ENCODE assay signal across 8 cellular contexts in the genomic region with DNA sequence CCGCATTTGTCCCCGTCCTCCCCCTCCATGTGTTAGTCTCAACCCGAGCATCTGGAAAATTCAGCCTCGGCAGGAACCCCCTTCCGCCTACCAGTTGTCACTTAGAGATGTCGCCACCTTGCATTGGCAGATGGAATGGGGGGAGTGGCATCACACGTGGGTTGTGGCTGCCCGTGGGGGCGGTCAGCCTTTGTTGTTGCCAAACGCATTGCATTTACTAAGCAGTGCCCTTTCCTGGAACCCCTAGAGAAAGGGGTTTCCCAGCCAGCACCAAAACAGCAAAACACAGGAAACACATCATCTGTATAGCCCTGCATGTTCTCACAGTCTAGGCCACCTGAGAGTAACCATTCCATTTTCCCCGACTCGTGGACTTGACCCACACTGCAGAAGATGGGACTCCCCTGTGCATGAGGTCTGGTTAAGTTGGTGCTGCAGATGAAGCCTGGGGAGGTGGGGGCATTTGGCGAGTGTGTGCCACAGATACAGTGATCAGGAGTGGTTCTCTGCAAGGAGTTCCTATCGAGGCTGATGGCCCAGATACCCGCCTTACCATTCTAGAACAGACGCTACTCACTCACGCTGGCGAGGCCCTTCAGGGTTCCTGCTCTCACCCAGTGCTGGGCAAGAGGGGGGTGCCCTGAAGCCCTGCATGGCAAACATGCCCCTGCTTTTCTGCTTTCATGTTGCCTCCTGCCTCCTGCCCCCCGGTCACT. TPM values are rescaled to one million over a fixed set of nuclear protein-coding genes. Genes with fewer than 3 reads are reported as not detected.
DNase-seq lines count a peak whose midpoint lies in the region; ATAC-seq and TF ChIP-seq lines count a peak whose summit lies in the region.

No MANE protein-coding gene starts in this region.

- no peaks in the 10 kb centered on the region for H3K27me3 ChIP-seq in breast epithelium

- ATAC-seq in T-helper 17 cell (peak; percentile 87), HG02852 (IDR thresholded peaks at IDR 0.05; ENCODE audit: unreplicated experiment) (no peak), GM18858 (IDR thresholded peaks at IDR 0.05; ENCODE audit: unreplicated experiment) (no peak)
- ATAC-seq in stimulated activated naive CD8-positive, alpha-beta T cell treated with anti-CD3 and anti-CD28 coated beads, Interleukin-15, amount 100 ng/mL, for 72 hours, result peak; percentile 95

- peak; percentile 49 to 80 (median 73) for DNase-seq in T-helper 17 cell
- peak; percentile 94 for DNase-seq in activated gamma-delta T cell treated with anti-CD3 and anti-CD28 coated beads, Interleukin-2, amount 50 U/mL, for 16 hours (ENCODE audit: low read depth)
- DNase-seq in nephron progenitor cell, result no peak
- DNase-seq in stimulated activated naive CD8-positive, alpha-beta T cell treated with anti-CD3 and anti-CD28 coated beads, Interleukin-15, amount 100 ng/mL, for 72 hours, result peak; percentile 91 to 97
- no peak for DNase-seq in glomerular visceral epithelial cell (ENCODE audit: extremely low spot score)
- DNase-seq in breast epithelium (ENCODE audit: low spot score in 2 of 2), result no peak

- H3K9me3 Mint-ChIP-seq in nephron progenitor cell, result no peaks in the 10 kb centered on the region
- no peaks in the 10 kb centered on the region for H3K9me3 Mint-ChIP-seq in stimulated activated naive CD8-positive, alpha-beta T cell treated with anti-CD3 and anti-CD28 coated beads, Interleukin-15, amount 100 ng/mL, for 72 hours

- H3K4me1 Mint-ChIP-seq in T-helper 17 cell (peaks cover 20% of the 10 kb centered on the region), nephron progenitor cell (peaks cover 18% of the 10 kb centered on the region)
- H3K4me1 Mint-ChIP-seq in stimulated activated naive CD8-positive, alpha-beta T cell treated with anti-CD3 and anti-CD28 coated beads, Interleukin-15, amount 100 ng/mL, for 72 hours, result peaks cover 61% of the 10 kb centered on the region

- H3K4me3 Mint-ChIP-seq in T-helper 17 cell (peak overlapping the region; percentile 90), nephron progenitor cell (no peak overlapping the region)
- peak overlapping the region; percentile 78 to 87 for H3K4me3 Mint-ChIP-seq in stimulated activated naive CD8-positive, alpha-beta T cell treated with anti-CD3 and anti-CD28 coated beads, Interleukin-15, amount 100 ng/mL, for 72 hours

- H3K27me3 Mint-ChIP-seq in T-helper 17 cell, result no peaks in the 10 kb centered on the region
- H3K27me3 Mint-ChIP-seq in nephron progenitor cell (ENCODE audit: low read depth, poor library complexity), result no peaks in the 10 kb centered on the region
- H3K27me3 Mint-ChIP-seq in stimulated activated naive CD8-positive, alpha-beta T cell treated with anti-CD3 and anti-CD28 coated beads, Interleukin-15, amount 100 ng/mL, for 72 hours, result no peaks in the 10 kb centered on the region

- intact Hi-C loops in breast epithelium (cut with DNase I; ENCODE audit: low total_unique reads), result no loop called here

- H3K9me3 ChIP-seq in T-helper 17 cell (ENCODE audit: control insufficient read depth, low read length, poor library complexity, severe bottlenecking), result no peaks in the 10 kb centered on the region
- H3K9me3 ChIP-seq in breast epithelium, result no peaks in the 10 kb centered on the region

- no peak for TF ChIP-seq POLR2A in breast epithelium (IDR thresholded peaks at IDR 0.05)

- H3K4me1 ChIP-seq in breast epithelium, result no peaks in the 10 kb centered on the region

- no peak overlapping the region for H3K4me3 ChIP-seq in breast epithelium

- peaks cover 7% of the 10 kb centered on the region for H3K36me3 ChIP-seq in breast epithelium

- TF ChIP-seq CTCF in nephron progenitor cell (IDR thresholded peaks at IDR 0.05), result no peak
- TF ChIP-seq CTCF in breast epithelium (IDR thresholded peaks at IDR 0.05), result no peak

- H3K36me3 Mint-ChIP-seq in T-helper 17 cell (ENCODE audit: low read depth) (no peaks in the 10 kb centered on the region), nephron progenitor cell (ENCODE audit: low read depth) (peaks cover 36% of the 10 kb centered on the region)

- H3K27ac Mint-ChIP-seq in T-helper 17 cell, result peak overlapping the region; percentile 99
- peak overlapping the region; percentile 89 for H3K27ac Mint-ChIP-seq in nephron progenitor cell
- peak overlapping the region; percentile 95 for H3K27ac Mint-ChIP-seq in stimulated activated naive CD8-positive, alpha-beta T cell treated with anti-CD3 and anti-CD28 coated beads, Interleukin-15, amount 100 ng/mL, for 72 hours

- H3K27ac ChIP-seq in breast epithelium, result no peak overlapping the region

RNA-seq across cellular contexts. Expression of a gene that starts 38.3 kb away (rescaled TPM):
- 10 to 100 TPM in 1 of 2 donors, 1 to 10 TPM in 1; 8.7 to 10.5 TPM for total RNA-seq in T-helper 17 cell
- 10 to 100 TPM; 27.2 to 51.2 (median 42.4) TPM for total RNA-seq in breast epithelium

RNA-seq across cellular contexts. Expression of a gene that starts 50.5 kb away (rescaled TPM):
- 1 to 10 TPM; 1.6 to 2.2 TPM for total RNA-seq in T-helper 17 cell
- 1 to 10 TPM; 1.3 to 2.7 (median 2.0) TPM for total RNA-seq in breast epithelium

Comparison
In these comparisons a context has a peak if more than half of its experiments do, and no peak if none do; other contexts are left out.
1. ATAC-seq: peak in T-helper 17 cell (single experiment) and stimulated activated naive CD8-positive, alpha-beta T cell treated with anti-CD3 and anti-CD28 coated beads, Interleukin-15, amount 100 ng/mL, for 72 hours (single experiment); none in HG02852 (single experiment) and GM18858 (single experiment).
2. DNase-seq: peak in T-helper 17 cell (3 of 3), activated gamma-delta T cell treated with anti-CD3 and anti-CD28 coated beads, Interleukin-2, amount 50 U/mL, for 16 hours (single experiment) and stimulated activated naive CD8-positive, alpha-beta T cell treated with anti-CD3 and anti-CD28 coated beads, Interleukin-15, amount 100 ng/mL, for 72 hours (2 of 2); none in nephron progenitor cell (single experiment), glomerular visceral epithelial cell (single experiment) and breast epithelium (0 of 2).
3. Peak in every context shown above with its lines, with median percentiles within 50 percentile points of each other: H3K27ac Mint-ChIP-seq.